ENCODE assay signal across 8 cellular contexts in the genomic region with DNA sequence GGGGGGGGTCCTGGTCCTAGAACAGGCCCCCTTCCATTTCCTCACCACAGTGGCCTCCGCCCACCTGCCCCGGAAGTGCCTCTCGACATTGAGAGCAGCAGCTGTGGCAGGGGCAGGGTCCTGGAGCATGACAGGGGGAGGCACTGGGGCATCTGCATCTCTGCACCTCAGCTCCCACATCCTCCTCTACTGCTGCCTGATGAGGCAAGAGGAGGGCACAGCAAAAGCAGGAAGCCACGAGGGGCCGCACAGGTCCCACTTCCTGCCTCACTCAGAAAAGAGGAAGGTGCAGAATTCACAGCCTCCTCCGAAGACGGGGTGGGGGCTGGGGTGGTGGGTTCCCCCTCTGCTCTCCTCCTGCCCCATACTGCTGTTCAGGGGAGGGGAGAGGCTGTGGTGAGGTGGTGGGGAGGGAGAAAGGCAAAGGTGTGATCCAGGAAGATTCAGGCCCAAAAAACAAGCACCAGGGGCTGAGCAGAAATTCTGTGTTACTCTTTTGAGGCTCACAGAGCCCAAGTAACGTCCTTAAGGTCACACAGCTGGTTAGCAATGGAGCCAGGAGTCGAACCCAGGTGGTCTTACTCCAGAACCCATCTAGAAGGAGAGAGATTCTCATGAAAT.
DNase-seq lines count a peak whose midpoint lies in the region; ATAC-seq and TF ChIP-seq lines count a peak whose summit lies in the region.

No MANE protein-coding gene starts in this region.

- DNase-seq in AML-193 (lab: John Stamatoyannopoulos, UW) (peak; percentile 95 to 96), erythroblast (lab: John Stamatoyannopoulos, UW) (no peak), SW 1271 (lab: John Stamatoyannopoulos, UW) (no peak)
- peak; percentile 67 for DNase-seq in activated CD4-positive, CD25-positive, alpha-beta regulatory T cell treated with anti-CD3 and anti-CD28 coated beads, Interleukin-2, amount 50 U/mL, for 72 hours
- DNase-seq in effector CD4-positive, alpha-beta T cell = peak; percentile 76
- DNase-seq in stimulated activated CD4-positive, alpha-beta T cell treated with anti-CD3 and anti-CD28 coated beads, Interleukin-12 subunit alpha, Interleukin-12 subunit beta, amount 100 ng/mL, for 24 hours (ENCODE audit: low read depth in 2 of 2) = peak; percentile 57 to 71

- ATAC-seq in GM19455 (IDR thresholded peaks at IDR 0.05; ENCODE audit: unreplicated experiment) (peak; percentile 92), HG03571 (IDR thresholded peaks at IDR 0.05; ENCODE audit: unreplicated experiment) (peak; percentile 93)

- TF ChIP-seq POLR2A in erythroblast (IDR thresholded peaks at IDR 0.05; ENCODE audit: low read length) = no peak

Comparison
In these comparisons a context has a peak if more than half of its experiments do, and no peak if none do; other contexts are left out.
1. DNase-seq: peak in AML-193 (2 of 2), activated CD4-positive, CD25-positive, alpha-beta regulatory T cell treated with anti-CD3 and anti-CD28 coated beads, Interleukin-2, amount 50 U/mL, for 72 hours (single experiment), effector CD4-positive, alpha-beta T cell (single experiment) and stimulated activated CD4-positive, alpha-beta T cell treated with anti-CD3 and anti-CD28 coated beads, Interleukin-12 subunit alpha, Interleukin-12 subunit beta, amount 100 ng/mL, for 24 hours (2 of 2); none in erythroblast (0 of 2) and SW 1271 (0 of 2).